Comparison of ENCODE assay signal across 11 cellular contexts in genomic region chr7:136874393-136875032, GRCh38. TPM values are rescaled to one million over a fixed set of nuclear protein-coding genes. Genes with fewer than 3 reads are reported as not detected.
A peak's percentile ranks its signal among the peaks of the same experiment; 100 is the strongest.
DNase-seq lines count a peak whose midpoint lies in the region; ATAC-seq and TF ChIP-seq lines count a peak whose summit lies in the region.
"Had no signal": no experiment of that assay in that cellular context is flagged by ENCODE, and none has a peak within 500 bp of the region (broad histone marks: within the 10 kb centered on the region; RNA-seq: fewer than 3 reads in every experiment).

No MANE protein-coding gene starts in this region.

- no peaks in the 10 kb centered on the region for H3K36me3 ChIP-seq in ovary
- H3K36me3 ChIP-seq in sigmoid colon, result no peaks in the 10 kb centered on the region
- H3K36me3 ChIP-seq: tibial nerve had no signal

- intact Hi-C loops in ovary (cut with DNase I) (no loop called here), sigmoid colon (cut with DNase I) (loop anchor here (5.0 to 10.0 kb wide), 6 partner anchors 133 to 842 kb away; no protein-coding TSS in a partner anchor)

- H3K9me3 ChIP-seq in ovary (no peaks in the 10 kb centered on the region), sigmoid colon (no peaks in the 10 kb centered on the region)
- H3K9me3 ChIP-seq: tibial nerve had no signal

- TF ChIP-seq POLR2A in ovary (IDR thresholded peaks at IDR 0.05) (no peak), sigmoid colon (IDR thresholded peaks at IDR 0.05) (no peak)

- H3K4me3 ChIP-seq in ovary (no peak overlapping the region), sigmoid colon (no peak overlapping the region)
- H3K4me3 ChIP-seq: tibial nerve had no signal

- 47 to 55% (median 50%) methylated on average over 2 of the region's 2 CpGs for WGBS in ovary, 3 donors
- WGBS in sigmoid colon, 2 donors, result 27 to 32% methylated on average over 2 of the region's 2 CpGs

- H3K4me1 ChIP-seq in ovary (ENCODE audit: insufficient read depth) (peaks cover 2% of the 10 kb centered on the region), sigmoid colon (peaks cover 0 to 74% (median 43%) of the 10 kb centered on the region in 4 donors)
- H3K4me1 ChIP-seq: parathyroid adenoma had no signal

- TF ChIP-seq EP300 in ovary (IDR thresholded peaks at IDR 0.05), result no peak
- no peak for TF ChIP-seq EP300 in sigmoid colon (IDR thresholded peaks at IDR 0.05)

- no peak for ATAC-seq in GM19351 (IDR thresholded peaks at IDR 0.05; ENCODE audit: unreplicated experiment)

- TF ChIP-seq CTCF in ovary (IDR thresholded peaks at IDR 0.05), result no peak
- TF ChIP-seq CTCF in sigmoid colon (IDR thresholded peaks at IDR 0.05), result peak in 1 of 4 experiments; percentile 33

- H3K27ac ChIP-seq in ovary (no peak overlapping the region), sigmoid colon (peak overlapping the region in 2 of 4 donors; percentile 91)
- H3K27ac ChIP-seq: parathyroid adenoma, tibial nerve had no signal

- no peaks in the 10 kb centered on the region for H3K27me3 ChIP-seq in ovary
- H3K27me3 ChIP-seq in sigmoid colon, result no peaks in the 10 kb centered on the region

- DNase-seq in NCI-H2081 (lab: John Stamatoyannopoulos, UW) (peak; percentile 43 to 61), NCI-H2081 treated with DMSO at 0.1 percent for 48 hours (lab: John Stamatoyannopoulos, UW) (no peak), NCI-H460 (ENCODE audit: extremely low read depth, low read depth) (peak; percentile 21), dermis blood vessel endothelial cell (peak; percentile 35), putamen (ENCODE audit: low spot score) (peak; percentile 5), ovary (no peak), sigmoid colon (no peak)

RNA-seq across cellular contexts. Expression of gene CHRM2, which starts 6.1 kb away (rescaled TPM):
- total RNA-seq in NCI-H460 (2014; rRNA removed; shearing (Covaris generic)), result not detected in 2 replicates
- polyA plus RNA-seq in NCI-H460 (2014; cell fraction: nucleus; rRNA removed), result not detected in 2 replicates
- total RNA-seq in dermis blood vessel endothelial cell (not detected in 2 replicates), ovary (under 1 TPM in 5 of 7 donors, not detected in 2; 0.38 to 0.69 (median 0.55) TPM), sigmoid colon (100 to 1,000 TPM in 2 of 4 donors, 10 to 100 TPM in 2; 94.8 to 121 (median 100) TPM)
- polyA plus RNA-seq in ovary (under 1 TPM; 0.05 to 0.06 TPM), sigmoid colon (1 to 10 TPM in 1 of 3 donors, under 1 TPM in 1, not detected in 1; under 0.01 to 4.7 TPM)
- total RNA-seq: tibial nerve had no signal
- polyA plus RNA-seq: CD14-positive monocyte had no signal

Comparison
In these comparisons a context has a peak if more than half of its experiments do, and no peak if none do; other contexts are left out.
1. DNase-seq: peak in NCI-H2081 (2 of 2), NCI-H460 (single experiment), dermis blood vessel endothelial cell (single experiment) and putamen (single experiment); none in NCI-H2081 treated with DMSO at 0.1 percent for 48 hours (single experiment), ovary (0 of 5) and sigmoid colon (single experiment).
2. RNA of gene CHRM2, which starts 6.1 kb away (total RNA-seq): 94.8 to 121 TPM in sigmoid colon; 0.38 to 0.69 TPM in ovary, not detected in NCI-H460 and not detected in dermis blood vessel endothelial cell; every median in the first group is over 10 times any median in the second.